ENCODE assay signal across 19 cellular contexts in genomic region chr11:132772712-132773545, GRCh38.
DNase-seq lines count a peak whose midpoint lies in the region; ATAC-seq and TF ChIP-seq lines count a peak whose summit lies in the region.
"Had no signal": no experiment of that assay in that cellular context is flagged by ENCODE, and none has a peak within 500 bp of the region (broad histone marks: within the 10 kb centered on the region; RNA-seq: fewer than 3 reads in every experiment).

No MANE protein-coding gene starts in this region.

- intact Hi-C loops in A673 (cut with micrococcal nuclease; ENCODE audit: unreplicated experiment): no loop called here
- intact Hi-C loops in activated T-helper 2 cell treated with anti-CD3 and anti-CD28 coated beads, Interferon-gamma antibody, Interleukin-2, Interleukin-4, amounts not matched to agents 10 μg/mL and 5 μg/mL and 100 μg/mL, durations not matched to agents 14 hours and 24 hours and 36 hours (cut with micrococcal nuclease): no loop called here

- no peak overlapping the region for H3K27ac ChIP-seq in A673 (ENCODE audit: low read depth, low read length, poor library complexity, severe bottlenecking)
- no peak overlapping the region for H3K27ac ChIP-seq in SJCRH30
- H3K27ac ChIP-seq: left ventricle myocardium inferior, uterus had no signal

- CTCF ChIA-PET in A673 (lab: Charles Lee): interaction anchor here (0.5 kb wide), 1 partner anchor 139 kb away, joined by 5 read pairs; no protein-coding TSS in a partner anchor

- H3K27me3 Mint-ChIP-seq in activated naive CD8-positive, alpha-beta T cell treated with anti-CD3 and anti-CD28 coated beads, Interleukin-2, amount 50 U/mL, for 24 hours: no peaks in the 10 kb centered on the region
- H3K27me3 Mint-ChIP-seq in naive thymus-derived CD8-positive, alpha-beta T cell: peaks cover 0 to 10% (median 6%) of the 10 kb centered on the region in 5 donors
- H3K27me3 Mint-ChIP-seq in activated T-helper 2 cell treated with anti-CD3 and anti-CD28 coated beads, Interferon-gamma antibody, Interleukin-2, Interleukin-4, amounts not matched to agents 10 μg/mL and 5 μg/mL and 100 μg/mL, durations not matched to agents 14 hours and 24 hours and 36 hours (ENCODE audit: low read depth): no peaks in the 10 kb centered on the region

- peak overlapping the region; percentile 35 for H3K4me3 Mint-ChIP-seq in activated naive CD8-positive, alpha-beta T cell treated with anti-CD3 and anti-CD28 coated beads, Interleukin-2, amount 50 U/mL, for 24 hours
- H3K4me3 Mint-ChIP-seq in naive thymus-derived CD8-positive, alpha-beta T cell: peak overlapping the region; percentile 53 to 77 (median 68)
- H3K4me3 Mint-ChIP-seq in activated T-helper 2 cell treated with anti-CD3 and anti-CD28 coated beads, Interferon-gamma antibody, Interleukin-2, Interleukin-4, amounts not matched to agents 10 μg/mL and 5 μg/mL and 100 μg/mL, durations not matched to agents 14 hours and 24 hours and 36 hours (ENCODE audit: low read depth): no peak overlapping the region

- TF ChIP-seq CTCF in A673 (conservative IDR thresholded peaks at IDR 0.05; ENCODE audit: low read depth, low read length): no peak

- H3K4me1 Mint-ChIP-seq in activated naive CD8-positive, alpha-beta T cell treated with anti-CD3 and anti-CD28 coated beads, Interleukin-2, amount 50 U/mL, for 24 hours: peaks cover 11% of the 10 kb centered on the region
- H3K4me1 Mint-ChIP-seq in naive thymus-derived CD8-positive, alpha-beta T cell: peaks cover 11 to 42% (median 19%) of the 10 kb centered on the region in 4 donors
- no peaks in the 10 kb centered on the region for H3K4me1 Mint-ChIP-seq in activated T-helper 2 cell treated with anti-CD3 and anti-CD28 coated beads, Interferon-gamma antibody, Interleukin-2, Interleukin-4, amounts not matched to agents 10 μg/mL and 5 μg/mL and 100 μg/mL, durations not matched to agents 14 hours and 24 hours and 36 hours (ENCODE audit: low read depth)

- H3K27me3 ChIP-seq in A673 (replicated peaks; ENCODE audit: insufficient read depth, low read depth, low read length, poor library complexity) (peaks cover 34% of the 10 kb centered on the region), SJCRH30 (no peaks in the 10 kb centered on the region)
- H3K27me3 ChIP-seq: uterus had no signal

- H3K4me3 ChIP-seq in A673 (ENCODE audit: low read depth, low read length, poor library complexity, severe bottlenecking): no peak overlapping the region
- no peak overlapping the region for H3K4me3 ChIP-seq in SJCRH30
- H3K4me3 ChIP-seq: left ventricle myocardium inferior, mucosa of descending colon, uterus had no signal

- no peaks in the 10 kb centered on the region for H3K36me3 ChIP-seq in A673 (ENCODE audit: insufficient read depth, low read length, poor library complexity, severe bottlenecking)
- H3K36me3 ChIP-seq in SJCRH30: no peaks in the 10 kb centered on the region
- H3K36me3 ChIP-seq: left ventricle myocardium inferior, uterus had no signal

- no peaks in the 10 kb centered on the region for H3K36me3 Mint-ChIP-seq in activated naive CD8-positive, alpha-beta T cell treated with anti-CD3 and anti-CD28 coated beads, Interleukin-2, amount 50 U/mL, for 24 hours (ENCODE audit: low read depth)
- no peaks in the 10 kb centered on the region for H3K36me3 Mint-ChIP-seq in naive thymus-derived CD8-positive, alpha-beta T cell
- no peaks in the 10 kb centered on the region for H3K36me3 Mint-ChIP-seq in activated T-helper 2 cell treated with anti-CD3 and anti-CD28 coated beads, Interferon-gamma antibody, Interleukin-2, Interleukin-4, amounts not matched to agents 10 μg/mL and 5 μg/mL and 100 μg/mL, durations not matched to agents 14 hours and 24 hours and 36 hours (ENCODE audit: low read depth)

- no peak overlapping the region for H3K27ac Mint-ChIP-seq in activated naive CD8-positive, alpha-beta T cell treated with anti-CD3 and anti-CD28 coated beads, Interleukin-2, amount 50 U/mL, for 24 hours
- H3K27ac Mint-ChIP-seq in naive thymus-derived CD8-positive, alpha-beta T cell: peak overlapping the region; percentile 12 to 85 (median 66)
- H3K27ac Mint-ChIP-seq in activated T-helper 2 cell treated with anti-CD3 and anti-CD28 coated beads, Interferon-gamma antibody, Interleukin-2, Interleukin-4, amounts not matched to agents 10 μg/mL and 5 μg/mL and 100 μg/mL, durations not matched to agents 14 hours and 24 hours and 36 hours: no peak overlapping the region

- no TSS peak for BruUV-seq in A673 (replicated peaks; lab: Mats Ljungman, UMichigan)

- peaks cover 3% of the 10 kb centered on the region for H3K9me3 ChIP-seq in A673 (ENCODE audit: low read depth, low read length, poor library complexity, severe bottlenecking)
- no peaks in the 10 kb centered on the region for H3K9me3 ChIP-seq in SJCRH30 (replicated peaks)
- H3K9me3 ChIP-seq: Caco-2, left ventricle myocardium inferior, uterus had no signal

- DNase-seq in A673 (ENCODE audit: low spot score) (peak; percentile 4), GM03348 (ENCODE audit: low spot score) (peak; percentile 22), retina (no peak), 8988T (no peak), SJCRH30 (no peak)
- peak; percentile 4 for DNase-seq in activated naive CD8-positive, alpha-beta T cell treated with anti-CD3 and anti-CD28 coated beads, Interleukin-2, amount 50 U/mL, for 24 hours
- peak in 5 of 10 donors; percentile 2 to 27 (median 17) for DNase-seq in naive thymus-derived CD8-positive, alpha-beta T cell
- no peak for DNase-seq in activated T-helper 2 cell treated with anti-CD3 and anti-CD28 coated beads, Interferon-gamma antibody, Interleukin-2, Interleukin-4, amounts not matched to agents 10 μg/mL and 5 μg/mL and 100 μg/mL, durations not matched to agents 14 hours and 24 hours and 36 hours (ENCODE audit: low spot score)
- DNase-seq: activated gamma-delta T cell treated with Interleukin-2 at 50 U/mL for 16 hours; Caco-2; cortex of kidney; left ventricle myocardium inferior; mucosa of descending colon; NCI-H1417 treated with DMSO at 0.1 percent for 48 hours; NCI-H2171 treated with DMSO at 0.1 percent for 48 hours; NCI-H69; stimulated activated CD4-positive, alpha-beta T cell treated with anti-CD3 and anti-CD28 coated beads, Interleukin-2, amount 100 ng/mL, for 24 hours; uterus had no signal

- no peaks in the 10 kb centered on the region for H3K4me1 ChIP-seq in A673 (ENCODE audit: insufficient read depth, low read length, poor library complexity, severe bottlenecking)
- no peaks in the 10 kb centered on the region for H3K4me1 ChIP-seq in SJCRH30
- H3K4me1 ChIP-seq: Caco-2, left ventricle myocardium inferior, uterus had no signal

- no peaks in the 10 kb centered on the region for H3K9me3 Mint-ChIP-seq in activated naive CD8-positive, alpha-beta T cell treated with anti-CD3 and anti-CD28 coated beads, Interleukin-2, amount 50 U/mL, for 24 hours
- peaks cover 0 to 4% (median 0%) of the 10 kb centered on the region in 9 donors for H3K9me3 Mint-ChIP-seq in naive thymus-derived CD8-positive, alpha-beta T cell
- no peaks in the 10 kb centered on the region for H3K9me3 Mint-ChIP-seq in activated T-helper 2 cell treated with anti-CD3 and anti-CD28 coated beads, Interferon-gamma antibody, Interleukin-2, Interleukin-4, amounts not matched to agents 10 μg/mL and 5 μg/mL and 100 μg/mL, durations not matched to agents 14 hours and 24 hours and 36 hours

- POLR2A ChIA-PET in A673 (lab: Charles Lee; ENCODE audit: low non-redundant PET): no interaction called here
- POLR2A ChIA-PET in naive thymus-derived CD8-positive, alpha-beta T cell (lab: Charles Lee): interaction anchor here (0.7 kb wide), 1 partner anchor 60 kb away, joined by 3 read pairs; no protein-coding TSS in a partner anchor

- no peak for ATAC-seq in activated naive CD8-positive, alpha-beta T cell treated with anti-CD3 and anti-CD28 coated beads, Interleukin-2, amount 50 U/mL, for 24 hours
- ATAC-seq in naive thymus-derived CD8-positive, alpha-beta T cell: peak; percentile 73 to 80
- ATAC-seq: mucosa of descending colon, sciatic nerve had no signal

Comparison
In these comparisons a context has a peak if more than half of its experiments do, and no peak if none do; other contexts are left out.
1. DNase-seq: peak in A673 (single experiment), GM03348 (single experiment) and activated naive CD8-positive, alpha-beta T cell treated with anti-CD3 and anti-CD28 coated beads, Interleukin-2, amount 50 U/mL, for 24 hours (single experiment); none in retina (single experiment), 8988T (single experiment), SJCRH30 (0 of 2) and activated T-helper 2 cell treated with anti-CD3 and anti-CD28 coated beads, Interferon-gamma antibody, Interleukin-2, Interleukin-4, amounts not matched to agents 10 μg/mL and 5 μg/mL and 100 μg/mL, durations not matched to agents 14 hours and 24 hours and 36 hours (single experiment).
2. H3K27ac Mint-ChIP-seq: peak in naive thymus-derived CD8-positive, alpha-beta T cell (10 of 10); none in activated naive CD8-positive, alpha-beta T cell treated with anti-CD3 and anti-CD28 coated beads, Interleukin-2, amount 50 U/mL, for 24 hours (single experiment) and activated T-helper 2 cell treated with anti-CD3 and anti-CD28 coated beads, Interferon-gamma antibody, Interleukin-2, Interleukin-4, amounts not matched to agents 10 μg/mL and 5 μg/mL and 100 μg/mL, durations not matched to agents 14 hours and 24 hours and 36 hours (single experiment).